1 cellular context compared by ENCODE assay signal in genomic region chr4:67581208-67581857, GRCh38.
TF ChIP-seq lines count a peak whose summit lies in the region.

No MANE protein-coding gene starts in this region.

TF ChIP-seq in HepG2, 621 proteins besides CTCF, POLR2A, EP300 and RAD21:
- TF ChIP-seq ZNF615 (CRISPR knock-in tag; IDR thresholded peaks at IDR 0.05; ENCODE audit: borderline replicate concordance): no peak
- no peak for TF ChIP-seq SP2 (CRISPR knock-in tag; IDR thresholded peaks at IDR 0.05)
- no peak for TF ChIP-seq ZNF570 (CRISPR knock-in tag; IDR thresholded peaks at IDR 0.05; ENCODE audit: borderline replicate concordance)
- TF ChIP-seq MZF1 (CRISPR knock-in tag; IDR thresholded peaks at IDR 0.05; ENCODE audit: borderline replicate concordance): no peak
- no peak for TF ChIP-seq PAWR (CRISPR knock-in tag; IDR thresholded peaks at IDR 0.05; ENCODE audit: borderline replicate concordance)
- TF ChIP-seq SIX4 (CRISPR knock-in tag; IDR thresholded peaks at IDR 0.05): no peak
- no peak for TF ChIP-seq WIZ (CRISPR knock-in tag; IDR thresholded peaks at IDR 0.05)
- TF ChIP-seq FLYWCH1 (CRISPR knock-in tag; IDR thresholded peaks at IDR 0.05): no peak
- TF ChIP-seq SRSF9 (IDR thresholded peaks at IDR 0.05; ENCODE audit: borderline replicate concordance, insufficient read depth, low read depth, low read length, poor library complexity, severe bottlenecking): no peak
- no peak for TF ChIP-seq ZNF800 (CRISPR knock-in tag; IDR thresholded peaks at IDR 0.05)
- TF ChIP-seq SRY (CRISPR knock-in tag; IDR thresholded peaks at IDR 0.05): no peak
- no peak for TF ChIP-seq STAG1 (CRISPR knock-in tag; IDR thresholded peaks at IDR 0.05)
- no peak for TF ChIP-seq SUZ12 (IDR thresholded peaks at IDR 0.05; ENCODE audit: low read depth, low read length)
- TF ChIP-seq ZNF143 (CRISPR knock-in tag; IDR thresholded peaks at IDR 0.05): no peak
- TF ChIP-seq MLXIP (CRISPR knock-in tag; IDR thresholded peaks at IDR 0.05; ENCODE audit: borderline replicate concordance): no peak
- TF ChIP-seq MXD4 (CRISPR knock-in tag; IDR thresholded peaks at IDR 0.05): no peak
- TF ChIP-seq GABPA (IDR thresholded peaks at IDR 0.05; ENCODE audit: low read depth, low read length): no peak
- TF ChIP-seq GABPA (CRISPR knock-in tag; IDR thresholded peaks at IDR 0.05; ENCODE audit: low read depth): no peak
- TF ChIP-seq CSRNP1 (CRISPR knock-in tag; IDR thresholded peaks at IDR 0.05): no peak
- no peak for TF ChIP-seq PBX2 (CRISPR knock-in tag; IDR thresholded peaks at IDR 0.05)
- no peak for TF ChIP-seq ZNF788 (CRISPR knock-in tag; IDR thresholded peaks at IDR 0.05; ENCODE audit: borderline replicate concordance)
